29 cellular contexts compared by ENCODE assay signal in genomic region chr16:50997679-50998078, GRCh38.
"Had no signal": no experiment of that assay in that cellular context is flagged by ENCODE, and none has a peak within 500 bp of the region (broad histone marks: within the 10 kb centered on the region; RNA-seq: fewer than 3 reads in every experiment).

No MANE protein-coding gene starts in this region.

- H3K9me3 ChIP-seq: left lung, lower lobe of right lung, ovary, sigmoid colon, spleen, suprapubic skin, thoracic aorta, tibial artery, upper lobe of right lung, uterus had no signal

- DNase-seq: hypothalamus; immature natural killer cell; kidney; left colon; left lung; lower lobe of right lung; mammary epithelial cell; mesenchymal stem cell; naive thymus-derived CD8-positive, alpha-beta T cell; ovary; retina; right cardiac atrium; sigmoid colon; small intestine; spleen; stimulated activated CD4-positive, alpha-beta T cell treated with anti-CD3 and anti-CD28 coated beads, Interleukin-4, amount 100 ng/mL, for 24 hours; stimulated activated naive CD4-positive, alpha-beta T cell; tibial artery; trophoblast cell; upper lobe of right lung; uterus had no signal

- H3K27ac Mint-ChIP-seq: immature natural killer cell; naive thymus-derived CD8-positive, alpha-beta T cell; nephron; progenitor cell of endocrine pancreas; stimulated activated effector memory CD8-positive, alpha-beta T cell treated with anti-CD3 and anti-CD28 coated beads, Interleukin-12 subunit alpha, Interleukin-12 subunit beta, amount 100 ng/mL, for 72 hours; stimulated activated naive CD8-positive, alpha-beta T cell treated with anti-CD3 and anti-CD28 coated beads, Interleukin-15, Interleukin-2, amounts not matched to agents 100 ng/mL and 50 ng/mL, for 24 hours had no signal

- H3K36me3 ChIP-seq: left lung, lower lobe of right lung, ovary, sigmoid colon, spleen, suprapubic skin, thoracic aorta, tibial artery, upper lobe of right lung, uterus had no signal

- H3K4me3 ChIP-seq: left lung, lower lobe of right lung, ovary, sigmoid colon, spleen, suprapubic skin, thoracic aorta, tibial artery, upper lobe of right lung, uterus had no signal

- ATAC-seq: left colon; left lung; naive thymus-derived CD8-positive, alpha-beta T cell; right cardiac atrium; stimulated activated effector memory CD8-positive, alpha-beta T cell treated with anti-CD3 and anti-CD28 coated beads, Interleukin-12 subunit alpha, Interleukin-12 subunit beta, amount 100 ng/mL, for 72 hours; upper lobe of right lung had no signal

- H3K36me3 Mint-ChIP-seq: immature natural killer cell; naive thymus-derived CD8-positive, alpha-beta T cell; stimulated activated effector memory CD8-positive, alpha-beta T cell treated with anti-CD3 and anti-CD28 coated beads, Interleukin-12 subunit alpha, Interleukin-12 subunit beta, amount 100 ng/mL, for 72 hours had no signal

- H3K27me3 ChIP-seq: left lung, ovary, sigmoid colon, spleen, suprapubic skin, tibial artery, upper lobe of right lung, uterus had no signal

- H3K4me1 ChIP-seq: left lung, lower lobe of right lung, sigmoid colon, spleen, suprapubic skin, tibial artery, upper lobe of right lung, uterus had no signal

- H3K4me1 Mint-ChIP-seq: immature natural killer cell; naive thymus-derived CD8-positive, alpha-beta T cell; nephron; stimulated activated effector memory CD8-positive, alpha-beta T cell treated with anti-CD3 and anti-CD28 coated beads, Interleukin-12 subunit alpha, Interleukin-12 subunit beta, amount 100 ng/mL, for 72 hours had no signal

- H3K4me3 Mint-ChIP-seq: immature natural killer cell; naive thymus-derived CD8-positive, alpha-beta T cell; nephron; neural crest cell; stimulated activated effector memory CD8-positive, alpha-beta T cell treated with anti-CD3 and anti-CD28 coated beads, Interleukin-12 subunit alpha, Interleukin-12 subunit beta, amount 100 ng/mL, for 72 hours; stimulated activated naive CD8-positive, alpha-beta T cell treated with anti-CD3 and anti-CD28 coated beads, Interleukin-15, Interleukin-2, amounts not matched to agents 100 ng/mL and 50 ng/mL, for 24 hours had no signal

- FAIRE-seq: islet of Langerhans, kidney, small intestine had no signal

- H3K27ac ChIP-seq: left lung, lower lobe of right lung, ovary, sigmoid colon, spleen, suprapubic skin, thoracic aorta, tibial artery, upper lobe of right lung, uterus had no signal

- H3K9me3 Mint-ChIP-seq: immature natural killer cell; naive thymus-derived CD8-positive, alpha-beta T cell; nephron; neural crest cell; stimulated activated naive CD8-positive, alpha-beta T cell treated with anti-CD3 and anti-CD28 coated beads, Interleukin-15, Interleukin-2, amounts not matched to agents 100 ng/mL and 50 ng/mL, for 24 hours had no signal
